Comparison of ENCODE assay signal across 13 cellular contexts in the genomic region with DNA sequence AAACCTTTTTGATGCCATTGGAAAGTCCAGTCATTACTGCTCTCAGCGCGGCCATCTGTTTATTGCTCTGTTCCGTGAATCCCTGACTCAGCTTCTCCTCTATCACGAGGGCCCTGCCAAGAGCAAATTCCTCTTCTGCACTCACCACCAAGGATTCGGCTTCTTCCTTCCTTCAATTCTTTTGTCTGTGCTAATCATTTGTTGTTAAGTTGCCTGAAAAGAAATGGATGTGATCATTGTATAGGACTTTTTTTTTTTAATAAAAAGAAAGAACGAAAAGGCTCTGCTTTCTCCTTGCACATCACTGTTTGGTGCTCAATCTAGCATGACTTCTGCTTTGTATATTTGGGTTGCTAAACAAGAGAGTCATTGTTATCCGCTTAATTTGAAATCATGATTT.
DNase-seq lines count a peak whose midpoint lies in the region; ATAC-seq, FAIRE-seq and TF ChIP-seq lines count a peak whose summit lies in the region.
"Had no signal": no experiment of that assay in that cellular context is flagged by ENCODE, and none has a peak within 500 bp of the region (broad histone marks: within the 10 kb centered on the region; RNA-seq: fewer than 3 reads in every experiment).

No MANE protein-coding gene starts in this region.

- TF ChIP-seq CTCF in AG10803 (conservative IDR thresholded peaks at IDR 0.05; ENCODE audit: low read length) (no peak), psoas muscle (IDR thresholded peaks at IDR 0.05) (no peak), D721Med (IDR thresholded peaks at IDR 0.05; ENCODE audit: insufficient read depth, missing control alignments) (no peak)

- peak overlapping the region; percentile 6 for H3K27ac ChIP-seq in psoas muscle
- H3K27ac ChIP-seq: VCaP had no signal

- peaks cover 13% of the 10 kb centered on the region for H3K4me1 ChIP-seq in psoas muscle

- 14 to 20% (median 17%) methylated on average over 7 of the region's 7 CpGs for WGBS in psoas muscle, 3 donors

- no peaks in the 10 kb centered on the region for H3K9me3 ChIP-seq in psoas muscle

- ATAC-seq in psoas muscle = peak; percentile 57 to 84 (median 72)
- ATAC-seq: activated T-helper 17 cell treated with anti-CD3 and anti-CD28 coated beads, Interleukin-2, amount 50 U/mL, for 72 hours had no signal

- no peak for FAIRE-seq in D721Med (lab: Jason Lieb, UNC)
- FAIRE-seq: GM12891 had no signal

- DNase-seq in AG10803 (ENCODE audit: low read depth) = peak; percentile 92
- peak; percentile 46 for DNase-seq in amniotic epithelial cell (ENCODE audit: low read depth)
- peak; percentile 81 for DNase-seq in globus pallidus (ENCODE audit: low spot score)
- no peak for DNase-seq in psoas muscle
- no peak for DNase-seq in activated CD4-positive, alpha-beta T cell treated with anti-CD3 and anti-CD28 coated beads for 4 hours
- no peak for DNase-seq in NK-92 (lab: John Stamatoyannopoulos, UW; ENCODE audit: unreplicated experiment)
- no peak for DNase-seq in SW 1271 (lab: John Stamatoyannopoulos, UW)
- no peak for DNase-seq in D721Med (ENCODE audit: insufficient read length, low spot score)
- DNase-seq: MM.1S; stimulated activated CD4-positive, alpha-beta T cell treated with anti-CD3 and anti-CD28 coated beads, Interleukin-4, amount 100 ng/mL, for 4 hours had no signal

- no peaks in the 10 kb centered on the region for H3K36me3 ChIP-seq in psoas muscle (ENCODE audit: insufficient read depth in 1 of 2, low read depth in 1 of 2)

- H3K27me3 ChIP-seq in psoas muscle (ENCODE audit: insufficient read depth in 3 of 3, low read length in 2 of 3) = no peaks in the 10 kb centered on the region

- intact Hi-C loops in psoas muscle (cut with DNase I) = no loop called here

- H3K4me3 ChIP-seq in AG10803 (ENCODE audit: low read length) (no peak overlapping the region), psoas muscle (no peak overlapping the region)

Comparison
In these comparisons a context has a peak if more than half of its experiments do, and no peak if none do; other contexts are left out.
1. DNase-seq: peak in AG10803 (single experiment), amniotic epithelial cell (single experiment) and globus pallidus (single experiment); none in psoas muscle (0 of 2), activated CD4-positive, alpha-beta T cell treated with anti-CD3 and anti-CD28 coated beads for 4 hours (0 of 2), NK-92 (single experiment), SW 1271 (0 of 2) and D721Med (single experiment).